Comparison of ENCODE assay signal across 8 cellular contexts in the genomic region with DNA sequence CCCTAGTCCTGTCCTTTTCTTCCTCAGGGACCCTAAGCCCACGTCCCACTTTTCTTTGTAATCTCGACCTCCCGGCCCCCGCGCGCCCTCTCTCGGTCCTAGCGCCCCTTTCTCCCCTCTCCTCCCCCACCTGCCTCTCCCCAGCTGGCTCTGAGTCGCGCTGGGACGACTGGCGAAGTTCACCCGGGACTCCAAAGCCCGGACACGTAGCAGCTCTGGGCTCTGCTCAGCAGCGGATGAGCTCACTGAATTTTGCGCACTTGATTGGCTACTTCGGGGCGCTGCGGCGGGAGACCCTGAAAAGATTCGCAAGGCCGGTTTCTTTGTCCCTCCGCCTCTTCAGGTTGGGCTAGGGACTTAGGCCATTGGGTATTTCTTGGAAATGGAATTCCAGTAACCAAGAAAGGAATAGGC.
DNase-seq lines count a peak whose midpoint lies in the region; ATAC-seq and TF ChIP-seq lines count a peak whose summit lies in the region.

No MANE protein-coding gene starts in this region.

- no peak overlapping the region for H3K27ac Mint-ChIP-seq in nephron progenitor cell

- H3K4me1 Mint-ChIP-seq in nephron progenitor cell, result peaks cover 28% of the 10 kb centered on the region

- H3K36me3 Mint-ChIP-seq in nephron progenitor cell (ENCODE audit: low read depth), result no peaks in the 10 kb centered on the region

- ATAC-seq in HG02759 (IDR thresholded peaks at IDR 0.05; ENCODE audit: unreplicated experiment), result peak; percentile 98

- TF ChIP-seq CTCF in fibroblast of mammary gland (conservative IDR thresholded peaks at IDR 0.05; ENCODE audit: control insufficient read depth, insufficient read depth, low read depth, low read length) (no peak), nephron progenitor cell (IDR thresholded peaks at IDR 0.05) (no peak)

- H3K4me3 Mint-ChIP-seq in nephron progenitor cell, result peak overlapping the region; percentile 90

- DNase-seq in SHP77 (lab: John Stamatoyannopoulos, UW) (peak; percentile 7 to 29), SHP77 treated with DMSO at 0.1 percent for 48 hours (lab: John Stamatoyannopoulos, UW) (no peak), NCI-H82 (lab: John Stamatoyannopoulos, UW) (peak; percentile 84), fibroblast of mammary gland (ENCODE audit: low read depth) (peak; percentile 47), nephron progenitor cell (peak; percentile 80), 8988T (no peak), SKM-1 treated with dmso at 0.1 percent for 144 hours (lab: John Stamatoyannopoulos, UW; ENCODE audit: unreplicated experiment) (no peak)

- H3K9me3 Mint-ChIP-seq in nephron progenitor cell, result no peaks in the 10 kb centered on the region

- H3K4me3 ChIP-seq in fibroblast of mammary gland (ENCODE audit: control insufficient read depth, low read depth, low read length), result peak overlapping the region; percentile 17

- peaks cover 21% of the 10 kb centered on the region for H3K27me3 Mint-ChIP-seq in nephron progenitor cell (ENCODE audit: low read depth, poor library complexity)

Comparison
In these comparisons a context has a peak if more than half of its experiments do, and no peak if none do; other contexts are left out.
1. DNase-seq: peak in SHP77 (2 of 2), NCI-H82 (single experiment), fibroblast of mammary gland (single experiment) and nephron progenitor cell (single experiment); none in SHP77 treated with DMSO at 0.1 percent for 48 hours (single experiment), 8988T (single experiment) and SKM-1 treated with dmso at 0.1 percent for 144 hours (single experiment).